Comparison of ENCODE assay signal across 11 cellular contexts in genomic region chr9:94655739-94656138, GRCh38. TPM values are rescaled to one million over a fixed set of nuclear protein-coding genes. Genes with fewer than 3 reads are reported as not detected.
DNase-seq lines count a peak whose midpoint lies in the region; ATAC-seq and TF ChIP-seq lines count a peak whose summit lies in the region.
"Had no signal": no experiment of that assay in that cellular context is flagged by ENCODE, and none has a peak within 500 bp of the region (broad histone marks: within the 10 kb centered on the region; RNA-seq: fewer than 3 reads in every experiment).

No MANE protein-coding gene starts in this region.

- no peak for DNase-seq in GM12864 (ENCODE audit: low read depth)
- DNase-seq in neuronal stem cell (ENCODE audit: low spot score) = no peak
- no peak for DNase-seq in NCI-H2029 (lab: John Stamatoyannopoulos, UW)
- no peak for DNase-seq in SKM-1 treated with dmso at 0.1 percent for 144 hours (lab: John Stamatoyannopoulos, UW; ENCODE audit: unreplicated experiment)
- DNase-seq: NCI-H524 treated with DMSO at 0.1 percent for 48 hours had no signal

- H3K27me3 Mint-ChIP-seq in activated T-helper 17 cell treated with anti-CD3 and anti-CD28 coated beads, Interleukin-2, amount 50 U/mL, for 72 hours = no peaks in the 10 kb centered on the region

- H2AK5ac ChIP-seq in neuronal stem cell (ENCODE audit: low read depth, low read length) = no peak overlapping the region

- no peaks in the 10 kb centered on the region for H3K9me3 ChIP-seq in neuronal stem cell (replicated peaks in 1 of 2; ENCODE audit: control insufficient read depth in 2 of 2, insufficient read depth in 1 of 2, low read depth in 1 of 2, low read length in 2 of 2)

- H3K4me1 ChIP-seq in neuronal stem cell (ENCODE audit: control insufficient read depth in 2 of 2, insufficient read depth in 1 of 2, low read depth in 1 of 2, low read length in 2 of 2) = peaks cover 7 to 13% of the 10 kb centered on the region in 2 donors

- no peak overlapping the region for H4K8ac ChIP-seq in neuronal stem cell (ENCODE audit: low read depth, low read length)

- H3K4me3 Mint-ChIP-seq in activated T-helper 17 cell treated with anti-CD3 and anti-CD28 coated beads, Interleukin-2, amount 50 U/mL, for 72 hours = peak overlapping the region; percentile 84

- no peak overlapping the region for H3K4ac ChIP-seq in neuronal stem cell (ENCODE audit: low read length)

- peak overlapping the region; percentile 42 for H2BK15ac ChIP-seq in neuronal stem cell (ENCODE audit: low read length)

- peak overlapping the region; percentile 76 for H3K18ac ChIP-seq in neuronal stem cell (ENCODE audit: low read length)

- H3K23ac ChIP-seq in neuronal stem cell (ENCODE audit: low read depth, low read length, poor library complexity) = no peak overlapping the region

- H3K9ac ChIP-seq in neuronal stem cell (ENCODE audit: low read depth, low read length, poor library complexity) = no peak overlapping the region

- H3K79me1 ChIP-seq in neuronal stem cell (ENCODE audit: low read depth, low read length) = no peaks in the 10 kb centered on the region

- H3K4me2 ChIP-seq in neuronal stem cell (ENCODE audit: insufficient read depth, low read length, poor library complexity, severe bottlenecking) = no peak overlapping the region

- TF ChIP-seq CTCF in GM12864 (IDR thresholded peaks at IDR 0.05; ENCODE audit: low read depth, low read length, missing control alignments) = no peak

- ATAC-seq in HG02759 (IDR thresholded peaks at IDR 0.05; ENCODE audit: unreplicated experiment) (peak; percentile 15), HG03175 (IDR thresholded peaks at IDR 0.05; ENCODE audit: unreplicated experiment) (no peak), GM18867 (IDR thresholded peaks at IDR 0.05; ENCODE audit: unreplicated experiment) (no peak)
- peak; percentile 58 for ATAC-seq in activated T-helper 17 cell treated with anti-CD3 and anti-CD28 coated beads, Interleukin-2, amount 50 U/mL, for 72 hours (replicated peaks)

- no peaks in the 10 kb centered on the region for H3K36me3 Mint-ChIP-seq in activated T-helper 17 cell treated with anti-CD3 and anti-CD28 coated beads, Interleukin-2, amount 50 U/mL, for 72 hours (ENCODE audit: low read depth)

- WGBS in neuronal stem cell (ENCODE audit: extremely low coverage in 2 of 2, insufficient read length in 2 of 2, insufficient replicate concordance in 1 of 2), 2 donors = no CpG with 5 or more reads among the region's 10 CpGs

- no peaks in the 10 kb centered on the region for H3K36me3 ChIP-seq in neuronal stem cell (replicated peaks in 1 of 2; ENCODE audit: control insufficient read depth in 2 of 2, insufficient read depth in 2 of 2, low read length in 2 of 2)

- H3K27ac ChIP-seq in neuronal stem cell (replicated peaks; ENCODE audit: low read length) = no peak overlapping the region
- H3K27ac ChIP-seq: VCaP had no signal

- H3K4me1 Mint-ChIP-seq in activated T-helper 17 cell treated with anti-CD3 and anti-CD28 coated beads, Interleukin-2, amount 50 U/mL, for 72 hours = peaks cover 5% of the 10 kb centered on the region

- H3K14ac ChIP-seq in neuronal stem cell (ENCODE audit: low read length) = no peak overlapping the region

- peak overlapping the region; percentile 86 for H3K27ac Mint-ChIP-seq in activated T-helper 17 cell treated with anti-CD3 and anti-CD28 coated beads, Interleukin-2, amount 50 U/mL, for 72 hours

- no peak overlapping the region for H2BK5ac ChIP-seq in neuronal stem cell (ENCODE audit: low read length)

- H3K4me3 ChIP-seq in GM12864 (ENCODE audit: low read depth, low read length) = peak overlapping the region; percentile 47
- H3K4me3 ChIP-seq in neuronal stem cell (ENCODE audit: low read length in 2 of 2) = no peak overlapping the region

- H2BK120ac ChIP-seq in neuronal stem cell (ENCODE audit: low read depth, low read length) = peak overlapping the region; percentile 19

- H2BK12ac ChIP-seq in neuronal stem cell (ENCODE audit: low read length) = peak overlapping the region; percentile 77

- H4K91ac ChIP-seq in neuronal stem cell (ENCODE audit: low read depth, low read length, poor library complexity) = no peak overlapping the region

- H2AFZ ChIP-seq in neuronal stem cell (ENCODE audit: low read length) = peak overlapping the region; percentile 70

- H3K9me3 Mint-ChIP-seq in activated T-helper 17 cell treated with anti-CD3 and anti-CD28 coated beads, Interleukin-2, amount 50 U/mL, for 72 hours = no peaks in the 10 kb centered on the region

- H3K27me3 ChIP-seq in neuronal stem cell (ENCODE audit: control insufficient read depth in 3 of 3, insufficient read depth in 3 of 3, low read depth in 1 of 3, low read length in 3 of 3) = peaks cover 0 to 10% (median 7%) of the 10 kb centered on the region in 3 experiments

RNA-seq across cellular contexts. Expression of gene FBP1, which starts 16.4 kb away (rescaled TPM):
- total RNA-seq in activated T-helper 17 cell treated with anti-CD3 and anti-CD28 coated beads, Interleukin-2, amount 50 U/mL, for 72 hours = under 1 TPM; 0.50 to 0.85 TPM
- polyA plus RNA-seq in neuronal stem cell (2013, experiment 1 of 2) = 0.45 TPM
- 0.43 TPM for polyA plus RNA-seq in neuronal stem cell (2013, experiment 2 of 2)
- total RNA-seq: occipital lobe had no signal

Comparison
In these comparisons a context has a peak if more than half of its experiments do, and no peak if none do; other contexts are left out.
1. ATAC-seq: peak in HG02759 (single experiment) and activated T-helper 17 cell treated with anti-CD3 and anti-CD28 coated beads, Interleukin-2, amount 50 U/mL, for 72 hours (single experiment); none in HG03175 (single experiment) and GM18867 (single experiment).